16 cellular contexts compared by ENCODE assay signal in genomic region chr12:28331130-28331529, GRCh38.
"Had no signal": no experiment of that assay in that cellular context is flagged by ENCODE, and none has a peak within 500 bp of the region (broad histone marks: within the 10 kb centered on the region; RNA-seq: fewer than 3 reads in every experiment).

No MANE protein-coding gene starts in this region.

- DNase-seq: effector memory CD8-positive, alpha-beta T cell; esophagus squamous epithelium; heart right ventricle; hypothalamus; kidney glomerular epithelial cell; mesendoderm; natural killer cell; occipital lobe; pancreas; right cardiac atrium; stimulated activated CD4-positive, alpha-beta T cell treated with anti-CD3 and anti-CD28 coated beads, Interleukin-2, amount 100 ng/mL, for 24 hours; stimulated activated CD4-positive, alpha-beta T cell treated with anti-CD3 and anti-CD28 coated beads, Interleukin-4, amount 100 ng/mL, for 4 hours; stimulated activated naive CD4-positive, alpha-beta T cell; trophoblast cell had no signal

- H3K4me1 ChIP-seq: esophagus squamous epithelium, pancreas had no signal

- H3K4me3 ChIP-seq: esophagus squamous epithelium, heart right ventricle, pancreas had no signal

- H3K27ac ChIP-seq: esophagus squamous epithelium, heart right ventricle, pancreas had no signal

- H3K9me3 Mint-ChIP-seq: effector memory CD8-positive, alpha-beta T cell had no signal

- H3K27me3 Mint-ChIP-seq: dendritic cell treated with granulocyte-macrophage colony-stimulating factor and Interleukin-4, amounts not matched to agents 40 ng/mL and 50 ng/mL, for 4 days; effector memory CD8-positive, alpha-beta T cell; progenitor cell of endocrine pancreas had no signal

- H3K9me3 ChIP-seq: pancreas had no signal

- H3K36me3 ChIP-seq: esophagus squamous epithelium, heart right ventricle, pancreas had no signal

- H3K27ac Mint-ChIP-seq: dendritic cell treated with granulocyte-macrophage colony-stimulating factor and Interleukin-4, amounts not matched to agents 40 ng/mL and 50 ng/mL, for 4 days; effector memory CD8-positive, alpha-beta T cell; natural killer cell; progenitor cell of endocrine pancreas had no signal

- ATAC-seq: effector memory CD8-positive, alpha-beta T cell; heart right ventricle; natural killer cell; pancreas; right cardiac atrium had no signal

- H3K4me3 Mint-ChIP-seq: dendritic cell treated with granulocyte-macrophage colony-stimulating factor and Interleukin-4, amounts not matched to agents 40 ng/mL and 50 ng/mL, for 4 days; effector memory CD8-positive, alpha-beta T cell; natural killer cell had no signal

- H3K27me3 ChIP-seq: esophagus squamous epithelium, heart right ventricle, pancreas had no signal
